9 cellular contexts compared by ENCODE assay signal in the genomic region with DNA sequence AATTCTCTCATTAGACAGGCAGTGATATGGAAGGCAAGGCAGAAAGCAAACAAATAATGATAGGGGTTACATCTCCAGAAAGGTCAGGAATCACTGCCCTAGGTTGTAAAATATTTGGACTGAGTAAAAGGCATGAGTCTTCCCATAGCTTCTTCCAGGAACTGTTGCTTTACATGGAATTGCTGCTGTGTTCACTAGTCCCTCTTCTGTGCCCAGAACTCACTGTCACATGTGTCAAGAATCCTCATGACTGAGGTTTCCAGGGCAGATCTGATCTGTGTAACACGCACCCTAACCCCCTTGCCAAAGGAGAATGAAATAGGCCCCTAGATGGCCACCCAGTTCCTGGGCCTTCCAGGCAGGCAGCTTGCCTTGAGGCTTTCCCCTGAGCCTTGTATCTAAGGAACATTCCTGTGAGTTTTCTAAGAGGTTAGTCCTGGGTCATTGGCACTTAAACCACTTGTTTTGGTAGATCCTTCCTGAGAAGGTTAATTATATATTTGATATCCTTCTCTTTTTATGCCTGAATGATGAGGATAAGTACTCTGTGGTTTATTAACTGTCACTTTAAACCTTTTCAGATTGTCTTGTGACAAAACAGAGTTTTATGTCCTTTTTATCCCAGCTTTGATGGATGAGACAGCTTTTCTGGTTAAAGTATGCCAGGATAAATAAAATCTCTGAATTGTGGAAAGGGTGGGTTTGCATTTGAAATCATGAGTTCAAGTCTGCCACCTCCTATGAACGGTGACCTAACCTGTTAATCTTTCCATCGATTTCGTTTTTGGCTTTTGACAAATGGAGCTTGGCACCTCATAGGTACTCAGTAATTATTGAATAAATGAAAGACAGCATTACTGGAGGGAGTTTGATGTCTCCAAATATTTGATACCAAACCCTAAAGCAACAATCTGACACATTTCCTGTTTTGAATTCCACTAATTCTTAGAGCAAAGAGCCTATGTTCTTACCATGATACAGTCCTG.
DNase-seq lines count a peak whose midpoint lies in the region; ATAC-seq, FAIRE-seq and TF ChIP-seq lines count a peak whose summit lies in the region.
"Had no signal": no experiment of that assay in that cellular context is flagged by ENCODE, and none has a peak within 500 bp of the region (broad histone marks: within the 10 kb centered on the region; RNA-seq: fewer than 3 reads in every experiment).

No MANE protein-coding gene starts in this region.

- CTCF ChIA-PET in A549 (lab: Yijun Ruan, JAX) (interaction anchor here (0.6 to 1.2 kb wide), 2 partner anchors 15 to 140 kb away, joined by 3 read pairs; no protein-coding TSS in a partner anchor), HCT116 (lab: Charles Lee) (no interaction called here)

- H3K4me1 ChIP-seq in A549 (peaks cover 51% of the 10 kb centered on the region), HCT116 (ENCODE audit: control insufficient read depth in 1 of 2, insufficient read depth in 2 of 2, low read length in 2 of 2) (peaks cover 11 to 43% of the 10 kb centered on the region in 2 experiments; a peak in 3 of 4 replicates)

- TF ChIP-seq POLR2A in A549 (IDR thresholded peaks at IDR 0.05; ENCODE audit: low read length) (no peak), HCT116 (IDR thresholded peaks at IDR 0.05; ENCODE audit: borderline replicate concordance, extremely low read depth, insufficient read depth, insufficient read length) (no peak)

- POLR2A ChIA-PET in A549 (lab: Yijun Ruan, JAX), result interaction anchor here (0.5 kb wide), 1 partner anchor 163 kb away, joined by 10 read pairs; the partner anchor contains the start of gene DHRS3
- POLR2A ChIA-PET in HCT116 (lab: Charles Lee), result no interaction called here

- H2AFZ ChIP-seq in HCT116 (ENCODE audit: low read depth, low read length, poor library complexity, severe bottlenecking), result no peak overlapping the region

- H3K9me3 Mint-ChIP-seq in mesothelial cell of epicardium, result no peaks in the 10 kb centered on the region

- no TSS peak for BruUV-seq in HCT116 (replicated peaks; lab: Mats Ljungman, UMichigan)

- no peaks in the 10 kb centered on the region for H3K9me2 ChIP-seq in HCT116 (ENCODE audit: insufficient read depth)

- DNase-seq in A549 (ENCODE audit: low read depth in 1 of 2, low spot score in 1 of 2), result peak in 1 of 2 experiments; percentile 24
- no peak for DNase-seq in HCT116 (ENCODE audit: low read depth, low spot score)
- DNase-seq in astrocyte of the hippocampus (ENCODE audit: low read depth, low spot score), result peak; percentile 94
- no peak for DNase-seq in mesothelial cell of epicardium (ENCODE audit: low spot score in 2 of 2, unreplicated experiment in 2 of 2)
- no peak for DNase-seq in NCI-H345 treated with DMSO at 0.1 percent for 48 hours (lab: John Stamatoyannopoulos, UW; ENCODE audit: unreplicated experiment)
- no peak for DNase-seq in AML-193 (lab: John Stamatoyannopoulos, UW)
- DNase-seq: Karpas-422 had no signal

- RAD21 ChIA-PET in HCT116 (lab: Charles Lee; ENCODE audit: low non-redundant PET in 1 of 2, low total read pairs in 2 of 2, uncharacterized antibody in 2 of 2, unreplicated experiment in 2 of 2), result no interaction called here

- peak overlapping the region; percentile 27 for H3K4me2 ChIP-seq in A549
- H3K4me2 ChIP-seq in HCT116 (ENCODE audit: low read length), result peak overlapping the region; percentile 13; the same call in 1 of the 2 replicates

- ATAC-seq in A549 (peak in 1 of 2 experiments; percentile 71; a peak in 3 of 6 replicates), HCT116 (peak; percentile 54), GM21423 (IDR thresholded peaks at IDR 0.05; ENCODE audit: unreplicated experiment) (no peak), esophagus mucosa (no peak)

- TF ChIP-seq EP300 in A549 (IDR thresholded peaks at IDR 0.05), result no peak

- H3K36me3 Mint-ChIP-seq in mesothelial cell of epicardium, result peaks cover 24% of the 10 kb centered on the region

- no peaks in the 10 kb centered on the region for H4K20me1 ChIP-seq in HCT116 (ENCODE audit: insufficient read depth)

- H3K9me3 ChIP-seq in A549 (no peaks in the 10 kb centered on the region), HCT116 (ENCODE audit: control insufficient read depth in 1 of 2, insufficient read depth in 1 of 2, low read depth in 1 of 2, low read length in 2 of 2) (no peaks in the 10 kb centered on the region)

- H3K4me1 Mint-ChIP-seq in mesothelial cell of epicardium, result peaks cover 66% of the 10 kb centered on the region

- H3K36me3 ChIP-seq in HCT116 (ENCODE audit: control insufficient read depth in 1 of 2, insufficient read depth in 2 of 2, low read length in 2 of 2), result no peaks in the 10 kb centered on the region

- H3K4me3 ChIP-seq in A549 (no peak overlapping the region), HCT116 (replicated peaks in 1 of 2; ENCODE audit: low read depth in 1 of 2, low read length in 2 of 2) (no peak overlapping the region)

- TF ChIP-seq RAD21 in A549 (conservative IDR thresholded peaks at IDR 0.05 in 1 of 2, IDR thresholded peaks at IDR 0.05 in 1 of 2), result no peak
- TF ChIP-seq RAD21 in HCT116 (IDR thresholded peaks at IDR 0.05; ENCODE audit: low read depth), result no peak

- intact Hi-C loops in HCT116 (cut with micrococcal nuclease), result no loop called here

- H3K9ac ChIP-seq in HCT116 (ENCODE audit: low read length), result no peak overlapping the region

- TF ChIP-seq CTCF in A549 (IDR thresholded peaks at IDR 0.05) (no peak), HCT116 (IDR thresholded peaks at IDR 0.05 in 2 of 3, conservative IDR thresholded peaks at IDR 0.05 in 1 of 3; ENCODE audit: borderline replicate concordance in 1 of 3, insufficient read depth in 1 of 3, low read depth in 2 of 3, low read length in 2 of 3) (no peak), mesothelial cell of epicardium (IDR thresholded peaks at IDR 0.05; ENCODE audit: unreplicated experiment) (no peak)

- no peak overlapping the region for H3K4me3 Mint-ChIP-seq in mesothelial cell of epicardium

- H3K79me2 ChIP-seq in HCT116 (ENCODE audit: insufficient read depth, low read length), result no peaks in the 10 kb centered on the region

- no peak for FAIRE-seq in A549 (lab: Jason Lieb, UNC)

- peak overlapping the region; percentile 97 for H3K27ac Mint-ChIP-seq in mesothelial cell of epicardium

- H3K27me3 Mint-ChIP-seq in mesothelial cell of epicardium (ENCODE audit: low read depth), result no peaks in the 10 kb centered on the region

- no peaks in the 10 kb centered on the region for H3K27me3 ChIP-seq in HCT116 (ENCODE audit: insufficient read depth, low read length)

- 60% methylated on average over 4 of the region's 4 CpGs for WGBS in A549 (ENCODE audit: missing lambda C conversion rate)

- peak overlapping the region; percentile 60 to 81 for H3K27ac ChIP-seq in A549
- no peak overlapping the region for H3K27ac ChIP-seq in HCT116 (ENCODE audit: low read depth, low read length)

TF ChIP-seq in A549, 52 proteins besides CTCF, POLR2A, EP300 and RAD21:
- TF ChIP-seq PBX3 (IDR thresholded peaks at IDR 0.05) (no peak), NR3C1 (IDR thresholded peaks at IDR 0.05) (no peak), RNF2 (IDR thresholded peaks at IDR 0.05; ENCODE audit: borderline replicate concordance, low read depth) (no peak)
- TF ChIP-seq, protein P1, sequence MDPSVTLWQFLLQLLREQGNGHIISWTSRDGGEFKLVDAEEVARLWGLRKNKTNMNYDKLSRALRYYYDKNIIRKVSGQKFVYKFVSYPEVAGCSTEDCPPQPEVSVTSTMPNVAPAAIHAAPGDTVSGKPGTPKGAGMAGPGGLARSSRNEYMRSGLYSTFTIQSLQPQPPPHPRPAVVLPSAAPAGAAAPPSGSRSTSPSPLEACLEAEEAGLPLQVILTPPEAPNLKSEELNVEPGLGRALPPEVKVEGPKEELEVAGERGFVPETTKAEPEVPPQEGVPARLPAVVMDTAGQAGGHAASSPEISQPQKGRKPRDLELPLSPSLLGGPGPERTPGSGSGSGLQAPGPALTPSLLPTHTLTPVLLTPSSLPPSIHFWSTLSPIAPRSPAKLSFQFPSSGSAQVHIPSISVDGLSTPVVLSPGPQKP (IDR thresholded peaks at IDR 0.05; ENCODE audit: low read depth, low read length), result no peak

TF ChIP-seq in HCT116, 20 proteins besides CTCF, POLR2A, EP300 and RAD21:
- no peak for TF ChIP-seq YY1 (IDR thresholded peaks at IDR 0.05; ENCODE audit: extremely low read depth, insufficient replicate concordance, low read depth, low read length)
- no peak for TF ChIP-seq ZNF274 (IDR thresholded peaks at IDR 0.05; ENCODE audit: low read depth, low read length)
- TF ChIP-seq EZH2 (IDR thresholded peaks at IDR 0.05), result no peak
- TF ChIP-seq TCF7L2 (IDR thresholded peaks at IDR 0.05; ENCODE audit: borderline replicate concordance, extremely low read depth, insufficient read depth, insufficient read length), result no peak
- TF ChIP-seq ATF3 (IDR thresholded peaks at IDR 0.05), result no peak
